Comparison of ENCODE assay signal across 8 cellular contexts in the genomic region with DNA sequence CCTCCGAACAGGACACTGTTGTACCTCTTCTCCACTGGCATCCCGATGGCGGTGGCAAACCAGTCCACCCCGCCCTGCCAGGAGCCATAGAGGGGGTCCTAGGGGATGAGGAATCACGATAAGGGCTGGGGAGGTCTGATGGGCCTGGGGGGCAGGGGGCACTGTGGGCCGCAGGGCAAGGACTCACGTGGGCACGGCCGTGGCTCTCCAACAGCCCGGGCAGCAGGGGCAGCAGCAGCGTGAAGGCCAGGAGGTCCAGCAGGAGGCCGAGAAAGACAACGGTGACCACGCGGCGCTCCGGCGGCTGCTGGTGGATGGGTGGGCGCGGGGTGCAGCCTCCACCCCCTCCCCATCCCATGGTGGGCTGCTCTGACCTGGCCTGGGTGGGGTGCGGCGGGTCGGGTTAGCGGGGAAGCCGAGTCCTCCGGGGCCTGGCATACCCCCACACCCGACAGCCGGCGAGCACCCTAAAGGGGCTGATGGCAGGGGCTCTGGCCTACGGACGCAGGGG. TPM values are rescaled to one million over a fixed set of nuclear protein-coding genes. Genes with fewer than 3 reads are reported as not detected.
DNase-seq lines count a peak whose midpoint lies in the region; ATAC-seq and TF ChIP-seq lines count a peak whose summit lies in the region.

No MANE protein-coding gene starts in this region.

- ATAC-seq in omental fat pad (ENCODE audit: low FRiP score) = peak; percentile 3
- ATAC-seq in HG02759 (IDR thresholded peaks at IDR 0.05; ENCODE audit: unreplicated experiment) = no peak
- ATAC-seq in HG02884 (IDR thresholded peaks at IDR 0.05; ENCODE audit: unreplicated experiment) = no peak

- WGBS in esophagus squamous epithelium, 2 donors = 20 to 100% methylated on average over 1 to 2 of the region's 31 CpGs

- no peaks in the 10 kb centered on the region for H3K9me3 ChIP-seq in CD4-positive, alpha-beta memory T cell (ENCODE audit: control insufficient read depth in 1 of 2, low read length in 2 of 2)
- no peaks in the 10 kb centered on the region for H3K9me3 ChIP-seq in SJSA1 (replicated peaks)
- H3K9me3 ChIP-seq in esophagus squamous epithelium = no peaks in the 10 kb centered on the region

- H3K9me3 Mint-ChIP-seq in CD4-positive, alpha-beta memory T cell = no peaks in the 10 kb centered on the region

- H3K4me3 ChIP-seq in CD4-positive, alpha-beta memory T cell (ENCODE audit: low read length in 2 of 2) = peak overlapping the region; percentile 6 to 66
- H3K4me3 ChIP-seq in SJSA1 (peak overlapping the region; percentile 39), esophagus squamous epithelium (peak overlapping the region; percentile 86 to 97 (median 91))

- H3K4me1 ChIP-seq in CD4-positive, alpha-beta memory T cell (ENCODE audit: insufficient read depth, low read length) = peaks cover 56% of the 10 kb centered on the region
- H3K4me1 ChIP-seq in SJSA1 (replicated peaks) (peaks cover 24% of the 10 kb centered on the region), esophagus squamous epithelium (peaks cover 35 to 71% (median 49%) of the 10 kb centered on the region in 3 donors)

- no peaks in the 10 kb centered on the region for H3K27me3 ChIP-seq in CD4-positive, alpha-beta memory T cell (ENCODE audit: insufficient read depth, low read length)
- no peaks in the 10 kb centered on the region for H3K27me3 ChIP-seq in SJSA1 (replicated peaks)
- no peaks in the 10 kb centered on the region for H3K27me3 ChIP-seq in esophagus squamous epithelium

- TF ChIP-seq CTCF in esophagus squamous epithelium (IDR thresholded peaks at IDR 0.05) (no peak), omental fat pad (IDR thresholded peaks at IDR 0.05) (no peak)

- POLR2A ChIA-PET in CD4-positive, alpha-beta memory T cell (lab: Charles Lee; ENCODE audit: partially characterized antibody) = interaction anchor here (1.1 to 2.0 kb wide), 2 partner anchors 15 to 30 kb away, joined by 3 to 6 read pairs; a partner anchor contains a TSS

- H3K36me3 Mint-ChIP-seq in CD4-positive, alpha-beta memory T cell = peaks cover 10 to 57% of the 10 kb centered on the region in 2 donors

- CTCF ChIA-PET in CD4-positive, alpha-beta memory T cell (lab: Charles Lee; ENCODE audit: partially characterized antibody) = no interaction called here

- intact Hi-C loops in CD4-positive, alpha-beta memory T cell (cut with micrococcal nuclease) = loop anchor here (1.0 to 10.0 kb wide), 6 partner anchors 21 to 516 kb away; a partner anchor contains a TSS
- intact Hi-C loops in esophagus squamous epithelium (cut with DNase I) = no loop called here

- H3K4me1 Mint-ChIP-seq in CD4-positive, alpha-beta memory T cell = peaks cover 33 to 49% (median 41%) of the 10 kb centered on the region in 4 donors

- DNase-seq in CD4-positive, alpha-beta memory T cell = no peak
- DNase-seq in SJSA1 (ENCODE audit: low read depth in 1 of 2, low spot score in 2 of 2) = no peak
- no peak for DNase-seq in esophagus squamous epithelium (lab: John Stamatoyannopoulos, UW)
- DNase-seq in omental fat pad (ENCODE audit: low spot score) = no peak
- DNase-seq in MV-4-11 (lab: John Stamatoyannopoulos, UW) = no peak
- no peak for DNase-seq in mucosa of gallbladder (ENCODE audit: low spot score)

- peak overlapping the region; percentile 70 for H3K27ac ChIP-seq in CD4-positive, alpha-beta memory T cell (ENCODE audit: low read depth, low read length)
- H3K27ac ChIP-seq in SJSA1 (no peak overlapping the region), esophagus squamous epithelium (peak overlapping the region; percentile 93 to 98 (median 95))

- no peak for TF ChIP-seq POLR2A in esophagus squamous epithelium (IDR thresholded peaks at IDR 0.05)

- H3K4me3 Mint-ChIP-seq in CD4-positive, alpha-beta memory T cell = peak overlapping the region; percentile 81 to 96 (median 90)

- peak overlapping the region; percentile 95 to 99 (median 96) for H3K27ac Mint-ChIP-seq in CD4-positive, alpha-beta memory T cell

- peaks cover 22% of the 10 kb centered on the region for H3K36me3 ChIP-seq in CD4-positive, alpha-beta memory T cell (ENCODE audit: insufficient read depth, low read length)
- H3K36me3 ChIP-seq in SJSA1 (peaks cover 26% of the 10 kb centered on the region), esophagus squamous epithelium (peaks cover 3 to 49% (median 21%) of the 10 kb centered on the region in 3 donors)

- no peaks in the 10 kb centered on the region for H3K27me3 Mint-ChIP-seq in CD4-positive, alpha-beta memory T cell

RNA-seq across cellular contexts. Expression of a gene that starts 29.6 kb away (rescaled TPM):
- total RNA-seq in CD4-positive, alpha-beta memory T cell = 10 to 100 TPM; 41.3 to 41.4 TPM
- polyA plus RNA-seq in CD4-positive, alpha-beta memory T cell = 10 to 100 TPM in 1 of 2 donors, 1 to 10 TPM in 1; 2.6 to 35.5 TPM
- total RNA-seq in SJSA1 (2014; rRNA removed; shearing (Covaris generic)) = 5.8 and 9.9 TPM in 2 replicates
- 10 to 100 TPM; 22.6 to 31.3 (median 24.7) TPM for total RNA-seq in esophagus squamous epithelium
- 10 to 100 TPM; 20.3 to 47.6 (median 24.8) TPM for total RNA-seq in omental fat pad
- 17.6 TPM for total RNA-seq in mucosa of gallbladder

RNA-seq across cellular contexts. Expression of a gene that starts 29.8 kb away (rescaled TPM):
- total RNA-seq in CD4-positive, alpha-beta memory T cell = 1 to 10 TPM; 2.8 to 3.2 TPM
- polyA plus RNA-seq in CD4-positive, alpha-beta memory T cell = 1 to 10 TPM in 1 of 2 donors, under 1 TPM in 1; 0.55 to 1.9 TPM
- total RNA-seq in SJSA1 (2014; rRNA removed; shearing (Covaris generic)) = 1.2 and 1.7 TPM in 2 replicates
- total RNA-seq in esophagus squamous epithelium = 1 to 10 TPM; 2.9 to 5.5 (median 3.7) TPM
- total RNA-seq in omental fat pad = 1 to 10 TPM; 5.1 to 6.5 (median 6.1) TPM
- total RNA-seq in mucosa of gallbladder = 7.3 TPM

Comparison
In these comparisons a context has a peak if more than half of its experiments do, and no peak if none do; other contexts are left out.
1. H3K4me3 ChIP-seq: peak in every context shown above with its lines; median percentile 91 in esophagus squamous epithelium; 39 in SJSA1; 36 in CD4-positive, alpha-beta memory T cell.